In the genomic region with DNA sequence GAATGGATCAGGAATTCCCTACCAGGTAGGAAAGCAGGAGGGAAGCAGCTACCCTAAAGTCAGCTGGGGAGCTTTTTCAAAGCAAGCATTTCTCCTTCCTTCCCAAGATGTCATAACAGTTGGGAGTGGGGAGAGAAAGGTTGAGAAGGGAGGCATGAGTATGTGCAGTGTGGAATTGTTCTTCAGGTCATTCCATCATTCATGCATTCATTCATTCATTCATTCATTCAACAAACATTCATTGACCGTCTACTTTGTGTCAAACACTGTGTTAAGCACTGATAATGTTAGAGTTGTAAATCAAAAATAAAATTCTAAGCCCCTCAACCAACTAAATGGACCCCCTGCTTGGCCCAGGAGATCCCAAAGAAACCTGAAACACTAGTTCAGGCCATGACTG, we compare ENCODE assay signal across 25 cellular contexts.
"Had no signal": no experiment of that assay in that cellular context is flagged by ENCODE, and none has a peak within 500 bp of the region (broad histone marks: within the 10 kb centered on the region; RNA-seq: fewer than 3 reads in every experiment).

No MANE protein-coding gene starts in this region.

- FAIRE-seq: astrocyte, bronchial epithelial cell, frontal cortex had no signal

- H3K36me3 ChIP-seq: brain microvascular endothelial cell had no signal

- H3K27me3 ChIP-seq: brain microvascular endothelial cell, dorsolateral prefrontal cortex had no signal

- DNase-seq: activated CD4-positive, alpha-beta memory T cell treated with anti-CD3 and anti-CD28 coated beads for 36 hours; activated CD4-positive, alpha-beta T cell treated with anti-CD3 and anti-CD28 coated beads for 36 hours; activated CD4-positive, alpha-beta T cell treated with anti-CD3 and anti-CD28 coated beads, Interleukin-2, amount 10 ng/mL, durations not matched to agents 24 days and 14 days; activated CD4-positive, CD25-positive, alpha-beta regulatory T cell; activated CD4-positive, CD25-positive, alpha-beta regulatory T cell treated with anti-CD3 and anti-CD28 coated beads, Interleukin-2, amount 50 U/mL, for 72 hours; activated CD8-positive, alpha-beta memory T cell treated with anti-CD3 and anti-CD28 coated beads, Interleukin-2, amount 50 U/mL, for 48 hours; activated gamma-delta T cell; activated naive CD4-positive, alpha-beta T cell; activated naive CD4-positive, alpha-beta T cell treated with anti-CD3 and anti-CD28 coated beads, Interleukin-2, amount 50 U/mL, for 16 hours; activated T-cell treated with anti-CD3 and anti-CD28 coated beads for 4 hours; activated T-cell treated with anti-CD3 and anti-CD28 coated beads, Interleukin-2, amount 50 U/mL, for 24 hours; activated T-cell treated with anti-CD3 and anti-CD28 coated beads, Interleukin-2, amount 50 U/mL, for 72 hours; amniotic stem cell; anterior cingulate cortex; brain microvascular endothelial cell; dorsolateral prefrontal cortex; effector memory CD4-positive, alpha-beta T cell; endodermal cell; head of caudate nucleus; T-helper 2 cell had no signal

- ATAC-seq: activated CD4-positive, alpha-beta T cell treated with anti-CD3 and anti-CD28 coated beads for 36 hours; activated T-cell treated with anti-CD3 and anti-CD28 coated beads, Interleukin-2, amount 50 U/mL, for 72 hours; esophagus mucosa had no signal

- H3K27ac ChIP-seq: brain microvascular endothelial cell, coronary artery, dorsolateral prefrontal cortex had no signal

- H3K4me3 ChIP-seq: coronary artery, dorsolateral prefrontal cortex had no signal
